Comparison of ENCODE assay signal across 28 cellular contexts in genomic region chr2:45391866-45392265, GRCh38.
DNase-seq lines count a peak whose midpoint lies in the region; ATAC-seq and TF ChIP-seq lines count a peak whose summit lies in the region.
"Had no signal": no experiment of that assay in that cellular context is flagged by ENCODE, and none has a peak within 500 bp of the region (broad histone marks: within the 10 kb centered on the region; RNA-seq: fewer than 3 reads in every experiment).

No MANE protein-coding gene starts in this region.

- no peaks in the 10 kb centered on the region for H3K79me1 ChIP-seq in mesenchymal stem cell (replicated peaks; ENCODE audit: low read length, poor library complexity, severe bottlenecking)

- H2BK120ac ChIP-seq in mesenchymal stem cell (ENCODE audit: low read depth, low read length): no peak overlapping the region

- H3K27ac ChIP-seq in mesenchymal stem cell (ENCODE audit: low read length, poor library complexity, severe bottlenecking) (peak overlapping the region; percentile 67), ovary (no peak overlapping the region)
- H3K27ac ChIP-seq: colonic mucosa, esophagus squamous epithelium, Peyer's patch, right lobe of liver, WERI-Rb-1 had no signal

- H3K9ac ChIP-seq in mesenchymal stem cell (ENCODE audit: low read length): no peak overlapping the region

- ATAC-seq in HG03342 (IDR thresholded peaks at IDR 0.05; ENCODE audit: unreplicated experiment) (no peak), HG02642 (IDR thresholded peaks at IDR 0.05; ENCODE audit: poor library complexity, unreplicated experiment) (no peak), GM19035 (IDR thresholded peaks at IDR 0.05; ENCODE audit: unreplicated experiment) (no peak)
- ATAC-seq: left colon, natural killer cell, right lobe of liver had no signal

- TF ChIP-seq EP300 in ovary (IDR thresholded peaks at IDR 0.05): no peak

- DNase-seq in AG04449 (ENCODE audit: low read depth, low spot score) (peak; percentile 24), HFFc6 (peak; percentile 28), amniotic epithelial cell (ENCODE audit: low read depth) (peak; percentile 51), mesenchymal stem cell (no peak), ovary (no peak)
- DNase-seq: ACHN; activated CD4-positive, alpha-beta T cell treated with anti-CD3 and anti-CD28 coated beads, Interleukin-2, amount 50 U/mL, for 1 hour; activated naive CD8-positive, alpha-beta T cell treated with anti-CD3 and anti-CD28 coated beads for 36 hours; colonic mucosa; esophagus squamous epithelium; left colon; natural killer cell; NCI-H510A treated with DMSO at 0.1 percent for 48 hours; NK-92 treated with Interleukin-12 subunit alpha and Interleukin-12 subunit beta, amount 100 ng/mL, for 24 hours; Peyer's patch; posterior cingulate gyrus; right lobe of liver; stimulated activated CD4-positive, alpha-beta T cell treated with anti-CD3 and anti-CD28 coated beads, Interleukin-15, amount 100 ng/mL, for 24 hours; stimulated activated CD8-positive, alpha-beta memory T cell treated with anti-CD3 and anti-CD28 coated beads, Interleukin-4, amount 100 ng/mL, for 48 hours; WERI-Rb-1 had no signal

- POLR2A ChIA-PET in AG04449 (lab: Yijun Ruan, JAX): no interaction called here

- intact Hi-C loops in ovary (cut with DNase I): loop anchor here in 1 of 4 donors (5.0 kb wide), 1 partner anchor 1200 kb away; no protein-coding TSS in a partner anchor

- H3K18ac ChIP-seq in mesenchymal stem cell (ENCODE audit: low read depth in 1 of 2, low read length in 2 of 2): no peak overlapping the region

- TF ChIP-seq CTCF in AG04449 (IDR thresholded peaks at IDR 0.05; ENCODE audit: insufficient read depth, low read length, missing control alignments) (no peak), HFFc6 (IDR thresholded peaks at IDR 0.05) (no peak), ovary (IDR thresholded peaks at IDR 0.05) (no peak)

- H3K36me3 Mint-ChIP-seq in HFFc6 (ENCODE audit: low read depth): peaks cover 22% of the 10 kb centered on the region

- no peak overlapping the region for H3K27ac Mint-ChIP-seq in HFFc6
- H3K27ac Mint-ChIP-seq: activated naive CD8-positive, alpha-beta T cell treated with anti-CD3 and anti-CD28 coated beads for 36 hours; activated T-helper 2 cell treated with anti-CD3 and anti-CD28 coated beads, Interferon-gamma antibody, Interleukin-2, Interleukin-4, amounts not matched to agents 10 μg/mL and 5 μg/mL and 100 μg/mL, durations not matched to agents 14 hours and 24 hours and 36 hours; CD14-positive monocyte; mesothelial cell of epicardium; natural killer cell; type B pancreatic cell had no signal

- no peak overlapping the region for H3K4ac ChIP-seq in mesenchymal stem cell (ENCODE audit: low read depth in 1 of 2, low read length in 2 of 2)

- H3K27me3 Mint-ChIP-seq in HFFc6 (ENCODE audit: insufficient read depth): no peaks in the 10 kb centered on the region
- H3K27me3 Mint-ChIP-seq: activated naive CD8-positive, alpha-beta T cell treated with anti-CD3 and anti-CD28 coated beads for 36 hours; brain; type B pancreatic cell had no signal

- no peak overlapping the region for H3K14ac ChIP-seq in mesenchymal stem cell (ENCODE audit: low read length in 2 of 2)

- H3K4me3 Mint-ChIP-seq in HFFc6: no peak overlapping the region
- H3K4me3 Mint-ChIP-seq: activated naive CD8-positive, alpha-beta T cell treated with anti-CD3 and anti-CD28 coated beads for 36 hours; brain; CD14-positive monocyte; mesothelial cell of epicardium; natural killer cell; type B pancreatic cell had no signal

- CTCF ChIA-PET in AG04449 (lab: Yijun Ruan, JAX): no interaction called here

- H3K4me3 ChIP-seq in AG04449 (ENCODE audit: low read depth, low read length) (no peak overlapping the region), mesenchymal stem cell (ENCODE audit: insufficient read depth in 1 of 2, low read depth in 1 of 2, low read length in 2 of 2) (no peak overlapping the region), ovary (no peak overlapping the region)
- H3K4me3 ChIP-seq: colonic mucosa, esophagus squamous epithelium, Peyer's patch, right lobe of liver had no signal

- H3K36me3 ChIP-seq in mesenchymal stem cell (ENCODE audit: control insufficient read depth in 1 of 2, insufficient read depth in 2 of 2, low read depth in 1 of 2, low read length in 2 of 2) (peaks cover 0 to 28% of the 10 kb centered on the region in 2 experiments), ovary (no peaks in the 10 kb centered on the region)
- H3K36me3 ChIP-seq: colonic mucosa, Peyer's patch, WERI-Rb-1 had no signal

- H2BK12ac ChIP-seq in mesenchymal stem cell (ENCODE audit: low read length in 2 of 2): no peak overlapping the region

- no peaks in the 10 kb centered on the region for H3K9me3 Mint-ChIP-seq in HFFc6
- H3K9me3 Mint-ChIP-seq: activated naive CD8-positive, alpha-beta T cell treated with anti-CD3 and anti-CD28 coated beads for 36 hours; activated T-helper 2 cell treated with anti-CD3 and anti-CD28 coated beads, Interferon-gamma antibody, Interleukin-2, Interleukin-4, amounts not matched to agents 10 μg/mL and 5 μg/mL and 100 μg/mL, durations not matched to agents 14 hours and 24 hours and 36 hours; brain; CD14-positive monocyte; mesothelial cell of epicardium; natural killer cell; type B pancreatic cell had no signal

- peaks cover 2% of the 10 kb centered on the region for H3K4me1 ChIP-seq in mesenchymal stem cell (ENCODE audit: control insufficient read depth, insufficient read depth, low read depth, low read length)
- H3K4me1 ChIP-seq in ovary (ENCODE audit: insufficient read depth): no peaks in the 10 kb centered on the region
- H3K4me1 ChIP-seq: colonic mucosa, Peyer's patch, right lobe of liver had no signal

- H2AFZ ChIP-seq in mesenchymal stem cell (ENCODE audit: low read depth, low read length): no peak overlapping the region

- H2BK15ac ChIP-seq in mesenchymal stem cell (ENCODE audit: low read depth, poor library complexity, severe bottlenecking): no peak overlapping the region

- no peak overlapping the region for H4K91ac ChIP-seq in mesenchymal stem cell (ENCODE audit: low read length)

- H3K9me3 ChIP-seq in mesenchymal stem cell (ENCODE audit: control insufficient read depth, low read length) (no peaks in the 10 kb centered on the region), ovary (no peaks in the 10 kb centered on the region)
- H3K9me3 ChIP-seq: colonic mucosa, esophagus squamous epithelium, Peyer's patch, right lobe of liver had no signal

- H3K23ac ChIP-seq in mesenchymal stem cell (ENCODE audit: low read length in 2 of 2): no peak overlapping the region

- peaks cover 16% of the 10 kb centered on the region for H3K4me1 Mint-ChIP-seq in HFFc6 (ENCODE audit: low read depth)
- H3K4me1 Mint-ChIP-seq: activated naive CD8-positive, alpha-beta T cell treated with anti-CD3 and anti-CD28 coated beads for 36 hours; CD14-positive monocyte; natural killer cell had no signal

- TF ChIP-seq POLR2A in ovary (IDR thresholded peaks at IDR 0.05): no peak

- H3K4me2 ChIP-seq in mesenchymal stem cell (ENCODE audit: low read length, poor library complexity, severe bottlenecking): peak overlapping the region; percentile 41

- no peak overlapping the region for H2BK5ac ChIP-seq in mesenchymal stem cell (ENCODE audit: low read depth, low read length, poor library complexity, severe bottlenecking)

- no peak overlapping the region for H2AK5ac ChIP-seq in mesenchymal stem cell (ENCODE audit: low read length, severe bottlenecking)

- H4K8ac ChIP-seq in mesenchymal stem cell (ENCODE audit: low read length): no peak overlapping the region

- H3K27me3 ChIP-seq in mesenchymal stem cell (ENCODE audit: control insufficient read depth in 1 of 2, insufficient read depth in 1 of 2, low read length in 2 of 2): no peaks in the 10 kb centered on the region
- H3K27me3 ChIP-seq in ovary: no peaks in the 10 kb centered on the region
- H3K27me3 ChIP-seq: colonic mucosa, esophagus squamous epithelium, Peyer's patch, right lobe of liver had no signal

Comparison
In these comparisons a context has a peak if more than half of its experiments do, and no peak if none do; other contexts are left out.
1. DNase-seq: peak in AG04449 (single experiment), HFFc6 (single experiment) and amniotic epithelial cell (single experiment); none in mesenchymal stem cell (single experiment) and ovary (0 of 5).